In genomic region chr6:116152620-116153019, GRCh38 we compare ENCODE assay signal across 35 cellular contexts. TPM values are rescaled to one million over a fixed set of nuclear protein-coding genes. Genes with fewer than 3 reads are reported as not detected.
"Had no signal": no experiment of that assay in that cellular context is flagged by ENCODE, and none has a peak within 500 bp of the region (broad histone marks: within the 10 kb centered on the region; RNA-seq: fewer than 3 reads in every experiment).

No MANE protein-coding gene starts in this region.

- H3K4me3 ChIP-seq: breast epithelium, esophagus squamous epithelium, heart right ventricle, pancreas, prostate gland, suprapubic skin, tibial artery, upper lobe of right lung had no signal

- H3K4me1 ChIP-seq: breast epithelium, esophagus squamous epithelium, pancreas, prostate gland, suprapubic skin, upper lobe of right lung had no signal

- H3K27ac Mint-ChIP-seq: T-helper 1 cell treated with Interleukin-12 subunit alpha and Interleukin-12 subunit beta and Interleukin-4 antibody, amounts not matched to agents 30 μg/mL and 1 μg/mL, for 36 hours had no signal

- H3K27me3 ChIP-seq: breast epithelium, esophagus squamous epithelium, heart right ventricle, pancreas, suprapubic skin, tibial artery, upper lobe of right lung had no signal

- H3K27me3 Mint-ChIP-seq: naive thymus-derived CD4-positive, alpha-beta T cell had no signal

- ATAC-seq: activated CD4-positive, CD25-positive, alpha-beta regulatory T cell treated with anti-CD3 and anti-CD28 coated beads, Interleukin-2, amount 50 U/mL, for 24 hours; heart right ventricle; left cardiac atrium; naive thymus-derived CD4-positive, alpha-beta T cell; pancreas; upper lobe of right lung had no signal

- H3K4me3 Mint-ChIP-seq: naive thymus-derived CD4-positive, alpha-beta T cell; T-helper 1 cell treated with Interleukin-12 subunit alpha and Interleukin-12 subunit beta and Interleukin-4 antibody, amounts not matched to agents 30 μg/mL and 1 μg/mL, for 36 hours had no signal

- H3K9me3 Mint-ChIP-seq: naive thymus-derived CD4-positive, alpha-beta T cell; T-helper 1 cell treated with Interleukin-12 subunit alpha and Interleukin-12 subunit beta and Interleukin-4 antibody, amounts not matched to agents 30 μg/mL and 1 μg/mL, for 36 hours had no signal

- H3K9me3 ChIP-seq: breast epithelium, esophagus squamous epithelium, heart right ventricle, pancreas, prostate gland, suprapubic skin, tibial artery, upper lobe of right lung had no signal

- DNase-seq: activated CD4-positive, alpha-beta T cell treated with anti-CD3 and anti-CD28 coated beads for 48 hours; activated CD4-positive, alpha-beta T cell treated with anti-CD3 and anti-CD28 coated beads, Interleukin-2, amount 50 U/mL, for 48 hours; activated CD8-positive, alpha-beta memory T cell treated with anti-CD3 and anti-CD28 coated beads, Interleukin-2, amount 50 U/mL, for 4 hours; activated gamma-delta T cell; activated naive CD4-positive, alpha-beta T cell treated with anti-CD3 and anti-CD28 coated beads, Interleukin-2, amount 50 U/mL, for 16 hours; activated T-cell treated with anti-CD3 and anti-CD28 coated beads, Interleukin-2, amount 50 U/mL, for 1 hour; central memory CD4-positive, alpha-beta T cell; dermis blood vessel endothelial cell; effector CD4-positive, alpha-beta T cell; esophagus squamous epithelium; foreskin melanocyte; heart right ventricle; left cardiac atrium; mammary epithelial cell; naive thymus-derived CD4-positive, alpha-beta T cell; nucleus accumbens; pancreas; stimulated activated CD4-positive, alpha-beta T cell treated with anti-CD3 and anti-CD28 coated beads, Interleukin-15, amount 100 ng/mL, for 24 hours; stimulated activated CD4-positive, alpha-beta T cell treated with anti-CD3 and anti-CD28 coated beads, Interleukin-2, amount 100 ng/mL, for 24 hours; stimulated activated naive CD4-positive, alpha-beta T cell; T-helper 9 cell; tibial artery; upper lobe of right lung had no signal

- H3K27ac ChIP-seq: breast epithelium, epithelial cell of prostate, esophagus squamous epithelium, heart right ventricle, pancreas, prostate gland, suprapubic skin, tibial artery, upper lobe of right lung, VCaP had no signal

- H3K36me3 ChIP-seq: breast epithelium, pancreas, prostate gland, suprapubic skin, tibial artery, upper lobe of right lung had no signal

RNA-seq across cellular contexts. Expression of gene COL10A1, which starts 26.7 kb away (rescaled TPM):
- total RNA-seq: activated CD8-positive, alpha-beta memory T cell treated with anti-CD3 and anti-CD28 coated beads for 36 hours; dermis blood vessel endothelial cell; esophagus squamous epithelium; glomerular endothelial cell; left cardiac atrium; liver; mammary epithelial cell; naive thymus-derived CD4-positive, alpha-beta T cell; prostate gland; suprapubic skin had no signal
- polyA plus RNA-seq: keratinocyte, mammary epithelial cell, neural cell had no signal
